ENCODE assay signal across 34 cellular contexts in the genomic region with DNA sequence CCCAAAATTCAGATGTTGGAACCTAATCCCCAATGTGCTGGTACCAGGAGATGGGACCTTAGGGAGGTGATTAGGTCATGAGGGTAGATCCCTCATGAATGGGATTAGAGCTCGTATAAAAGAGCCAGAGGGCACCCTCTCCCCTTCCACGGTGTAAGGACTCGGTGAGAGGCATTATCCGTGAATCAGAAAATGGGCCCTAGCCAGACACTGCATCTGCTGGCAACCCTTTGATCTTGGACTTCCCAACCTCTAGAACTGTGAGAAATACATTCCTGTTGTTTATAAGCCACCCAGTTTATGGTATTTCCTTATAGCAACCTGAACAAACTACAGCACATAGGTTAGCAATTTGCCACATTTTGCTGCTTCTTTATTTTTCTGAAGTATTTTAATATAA.
"Had no signal": no experiment of that assay in that cellular context is flagged by ENCODE, and none has a peak within 500 bp of the region (broad histone marks: within the 10 kb centered on the region; RNA-seq: fewer than 3 reads in every experiment).

No MANE protein-coding gene starts in this region.

- H3K27me3 ChIP-seq: MG63 had no signal

- H3K27ac ChIP-seq: KMS-11 had no signal

- H3K9ac ChIP-seq: KMS-11 had no signal

- H3K4me2 ChIP-seq: KMS-11 had no signal

- DNase-seq: Karpas-422, Kasumi-1, KBM-7, KG1, MG63, MM.1S, MV-4-11, NCI-H1048, NCI-H1092, NCI-H1092 treated with DMSO at 0.1 percent for 48 hours, NCI-H1105, NCI-H1105 treated with DMSO at 0.1 percent for 48 hours, NCI-H1417, NCI-H1417 treated with DMSO at 0.1 percent for 48 hours, NCI-H1436, NCI-H1436 treated with DMSO at 0.1 percent for 48 hours, NCI-H146, NCI-H1694, NCI-H1694 treated with DMSO at 0.1 percent for 48 hours, NCI-H187, NCI-H187 treated with DMSO at 0.1 percent for 48 hours, NCI-H1930, NCI-H2029, NCI-H2029 treated with DMSO at 0.1 percent for 48 hours, NCI-H2081, NCI-H2081 treated with DMSO at 0.1 percent for 48 hours, NCI-H2107, NCI-H2171, NCI-H2171 treated with DMSO at 0.1 percent for 48 hours, NCI-H2227 treated with DMSO at 0.1 percent for 48 hours, NCI-H226, NCI-H345, NCI-H446 treated with DMSO at 0.1 percent for 48 hours had no signal

- H3K36me3 ChIP-seq: MG63 had no signal

- H3K4me3 ChIP-seq: MG63 had no signal

- H3K9me3 ChIP-seq: MG63 had no signal
